ENCODE assay signal across 12 cellular contexts in the genomic region with DNA sequence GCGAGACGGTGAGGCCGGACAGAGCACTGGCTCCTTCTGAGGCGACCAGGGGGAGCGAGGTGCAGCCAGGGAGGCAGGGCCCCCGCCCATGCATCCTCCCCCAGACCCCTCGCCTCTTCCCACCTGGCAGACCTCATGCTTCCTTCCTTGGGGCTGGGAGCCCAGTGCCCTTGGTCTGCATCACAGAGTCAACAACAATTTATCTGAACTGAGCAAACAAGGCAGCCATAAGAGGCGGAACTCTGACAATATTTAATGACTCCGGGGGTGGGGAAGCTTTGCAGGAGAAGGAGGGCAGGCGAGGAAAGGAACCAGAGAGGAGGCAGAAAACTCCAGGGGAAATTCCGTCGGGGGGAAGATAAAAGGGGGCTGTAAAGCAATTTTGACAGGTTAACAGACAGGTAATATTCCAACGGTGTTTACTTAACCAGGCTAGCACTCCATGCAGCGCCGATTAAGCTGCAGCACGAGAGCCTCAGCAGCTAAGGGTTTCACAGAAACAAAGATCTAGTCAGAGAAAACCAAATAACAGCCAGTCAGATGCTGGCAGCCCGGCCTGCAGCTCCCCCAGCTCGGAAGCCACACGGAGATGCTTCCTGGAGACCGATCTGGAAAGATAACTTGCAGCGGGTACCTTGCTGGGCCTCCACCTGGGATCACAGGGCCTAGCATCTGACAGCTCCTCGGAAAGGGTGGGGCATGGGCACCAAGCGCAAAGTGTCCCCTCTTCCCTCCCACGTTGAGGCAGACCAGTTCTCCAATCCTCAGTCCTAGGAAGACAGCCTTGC.
DNase-seq lines count a peak whose midpoint lies in the region; ATAC-seq and TF ChIP-seq lines count a peak whose summit lies in the region.
"Had no signal": no experiment of that assay in that cellular context is flagged by ENCODE, and none has a peak within 500 bp of the region (broad histone marks: within the 10 kb centered on the region; RNA-seq: fewer than 3 reads in every experiment).

No MANE protein-coding gene starts in this region.

- TF ChIP-seq CTCF in Panc1 (IDR thresholded peaks at IDR 0.05): no peak
- TF ChIP-seq CTCF in lower lobe of right lung (IDR thresholded peaks at IDR 0.05): no peak

- H3K27ac ChIP-seq in Panc1 (ENCODE audit: low read length): peak overlapping the region; percentile 90
- H3K27ac ChIP-seq in lower lobe of right lung: peak overlapping the region; percentile 36
- H3K27ac ChIP-seq in CD4-positive, alpha-beta memory T cell (ENCODE audit: low read depth, low read length): no peak overlapping the region
- H3K27ac ChIP-seq: SJSA1 had no signal

- H3K36me3 ChIP-seq in Panc1 (ENCODE audit: control insufficient read depth, insufficient read depth, low read length) (no peaks in the 10 kb centered on the region), lower lobe of right lung (no peaks in the 10 kb centered on the region), HAP-1 (replicated peaks) (no peaks in the 10 kb centered on the region)
- H3K36me3 ChIP-seq in CD4-positive, alpha-beta memory T cell (ENCODE audit: insufficient read depth, low read length): no peaks in the 10 kb centered on the region
- H3K36me3 ChIP-seq: SJSA1 had no signal

- H3K4me3 ChIP-seq in Panc1 (ENCODE audit: low read depth in 2 of 2, low read length in 2 of 2) (peak overlapping the region; percentile 12 to 53), lower lobe of right lung (no peak overlapping the region), HAP-1 (no peak overlapping the region)
- H3K4me3 ChIP-seq in CD4-positive, alpha-beta memory T cell (ENCODE audit: low read length in 2 of 2): no peak overlapping the region
- H3K4me3 ChIP-seq: SJSA1 had no signal

- no peak overlapping the region for H3K4me3 Mint-ChIP-seq in T-helper 2 cell treated with Interferon-gamma antibody and Interleukin-4, amounts not matched to agents 5 μg/mL and 100 μg/mL, for 36 hours
- H3K4me3 Mint-ChIP-seq in CD4-positive, alpha-beta memory T cell: no peak overlapping the region

- H3K9me3 ChIP-seq in Panc1 (ENCODE audit: control insufficient read depth, insufficient read depth, low read depth, low read length) (no peaks in the 10 kb centered on the region), lower lobe of right lung (no peaks in the 10 kb centered on the region), HAP-1 (no peaks in the 10 kb centered on the region)
- no peaks in the 10 kb centered on the region for H3K9me3 ChIP-seq in CD4-positive, alpha-beta memory T cell (ENCODE audit: control insufficient read depth in 1 of 2, low read length in 2 of 2)
- H3K9me3 ChIP-seq: SJSA1 had no signal

- in situ Hi-C loops in Panc1 (cut with HindIII; ENCODE audit: low pct_unique_long_range_greater_than_20kb, low sequenced_read_pairs) (no loop called here), HAP-1 (cut with MboI; ENCODE audit: low sequenced_read_pairs) (no loop called here)

- no peaks in the 10 kb centered on the region for H3K9me3 Mint-ChIP-seq in T-helper 2 cell treated with Interferon-gamma antibody and Interleukin-4, amounts not matched to agents 5 μg/mL and 100 μg/mL, for 36 hours
- H3K9me3 Mint-ChIP-seq in CD4-positive, alpha-beta memory T cell: no peaks in the 10 kb centered on the region

- H3K4me1 Mint-ChIP-seq in T-helper 2 cell treated with Interferon-gamma antibody and Interleukin-4, amounts not matched to agents 5 μg/mL and 100 μg/mL, for 36 hours (ENCODE audit: low read depth): no peaks in the 10 kb centered on the region
- H3K4me1 Mint-ChIP-seq in CD4-positive, alpha-beta memory T cell: peaks cover 0 to 10% (median 0%) of the 10 kb centered on the region in 4 donors

- no peaks in the 10 kb centered on the region for H3K27me3 ChIP-seq in Panc1 (ENCODE audit: control insufficient read depth, insufficient read depth, low read length)
- no peaks in the 10 kb centered on the region for H3K27me3 ChIP-seq in lower lobe of right lung (ENCODE audit: low read depth)
- H3K27me3 ChIP-seq in HAP-1 (ENCODE audit: low read depth): no peaks in the 10 kb centered on the region
- H3K27me3 ChIP-seq in CD4-positive, alpha-beta memory T cell (ENCODE audit: insufficient read depth, low read length): no peaks in the 10 kb centered on the region
- H3K27me3 ChIP-seq: SJSA1 had no signal

- ATAC-seq in Panc1 (peak; percentile 66), lower lobe of right lung (peak; percentile 59 to 88)

- POLR2A ChIA-PET in Panc1 (lab: Charles Lee): no interaction called here
- POLR2A ChIA-PET in CD4-positive, alpha-beta memory T cell (lab: Charles Lee; ENCODE audit: partially characterized antibody): no interaction called here

- H3K36me3 Mint-ChIP-seq in T-helper 2 cell treated with Interferon-gamma antibody and Interleukin-4, amounts not matched to agents 5 μg/mL and 100 μg/mL, for 36 hours (ENCODE audit: low read depth): no peaks in the 10 kb centered on the region
- no peaks in the 10 kb centered on the region for H3K36me3 Mint-ChIP-seq in CD4-positive, alpha-beta memory T cell

- H3K4me1 ChIP-seq in Panc1 (ENCODE audit: control insufficient read depth, insufficient read depth, low read length) (peaks cover 89% of the 10 kb centered on the region), lower lobe of right lung (peaks cover 15% of the 10 kb centered on the region), HAP-1 (no peaks in the 10 kb centered on the region)
- no peaks in the 10 kb centered on the region for H3K4me1 ChIP-seq in CD4-positive, alpha-beta memory T cell (ENCODE audit: insufficient read depth, low read length)

- intact Hi-C loops in Panc1 (cut with micrococcal nuclease; ENCODE audit: unreplicated experiment): loop anchor here (5.0 kb wide), 1 partner anchor 397 kb away; the partner anchor contains the start of gene SOX9
- intact Hi-C loops in lower lobe of right lung (cut with DNase I): no loop called here
- intact Hi-C loops in CD4-positive, alpha-beta memory T cell (cut with micrococcal nuclease): no loop called here

- H3K27me3 Mint-ChIP-seq in T-helper 2 cell treated with Interferon-gamma antibody and Interleukin-4, amounts not matched to agents 5 μg/mL and 100 μg/mL, for 36 hours (ENCODE audit: low read depth): no peaks in the 10 kb centered on the region
- peaks cover 4 to 5% of the 10 kb centered on the region in 2 donors for H3K27me3 Mint-ChIP-seq in CD4-positive, alpha-beta memory T cell

- H3K27ac Mint-ChIP-seq in T-helper 2 cell treated with Interferon-gamma antibody and Interleukin-4, amounts not matched to agents 5 μg/mL and 100 μg/mL, for 36 hours: no peak overlapping the region
- no peak overlapping the region for H3K27ac Mint-ChIP-seq in CD4-positive, alpha-beta memory T cell

- peak; percentile 34 for DNase-seq in NCI-H1105 treated with DMSO at 0.1 percent for 48 hours (lab: John Stamatoyannopoulos, UW)
- DNase-seq in NCI-H1105 (lab: John Stamatoyannopoulos, UW): no peak
- no peak for DNase-seq in Panc1 (ENCODE audit: low read depth, low spot score)
- DNase-seq in lower lobe of right lung: no peak
- DNase-seq in HUDEP-2 (lab: John Stamatoyannopoulos, UW; ENCODE audit: unreplicated experiment in 76 of 76): no peak
- no peak for DNase-seq in T-helper 2 cell treated with Interferon-gamma antibody and Interleukin-4, amounts not matched to agents 5 μg/mL and 100 μg/mL, for 36 hours (ENCODE audit: low spot score)
- no peak for DNase-seq in HAP-1 (ENCODE audit: low spot score in 2 of 2)
- DNase-seq in CD4-positive, alpha-beta memory T cell: no peak
- DNase-seq: 8988T; mammary epithelial cell; stimulated activated CD4-positive, alpha-beta T cell treated with anti-CD3 and anti-CD28 coated beads, Interleukin-15, amount 100 ng/mL, for 24 hours had no signal

- no TSS peak for BruUV-seq in Panc1 (replicated peaks; lab: Mats Ljungman, UMichigan)

- CTCF ChIA-PET in Panc1 (lab: Charles Lee): interaction anchor here (0.6 kb wide), 1 partner anchor 467 kb away, joined by 3 read pairs; no protein-coding TSS in a partner anchor
- CTCF ChIA-PET in CD4-positive, alpha-beta memory T cell (lab: Charles Lee; ENCODE audit: partially characterized antibody): interaction anchor here (0.7 kb wide), 1 partner anchor 38 kb away, joined by 3 read pairs; no protein-coding TSS in a partner anchor

Comparison
In these comparisons a context has a peak if more than half of its experiments do, and no peak if none do; other contexts are left out.
1. H3K4me3 ChIP-seq: peak in Panc1 (2 of 2); none in lower lobe of right lung (single experiment), HAP-1 (single experiment) and CD4-positive, alpha-beta memory T cell (0 of 2).